ENCODE assay signal across 1 cellular context in the genomic region with DNA sequence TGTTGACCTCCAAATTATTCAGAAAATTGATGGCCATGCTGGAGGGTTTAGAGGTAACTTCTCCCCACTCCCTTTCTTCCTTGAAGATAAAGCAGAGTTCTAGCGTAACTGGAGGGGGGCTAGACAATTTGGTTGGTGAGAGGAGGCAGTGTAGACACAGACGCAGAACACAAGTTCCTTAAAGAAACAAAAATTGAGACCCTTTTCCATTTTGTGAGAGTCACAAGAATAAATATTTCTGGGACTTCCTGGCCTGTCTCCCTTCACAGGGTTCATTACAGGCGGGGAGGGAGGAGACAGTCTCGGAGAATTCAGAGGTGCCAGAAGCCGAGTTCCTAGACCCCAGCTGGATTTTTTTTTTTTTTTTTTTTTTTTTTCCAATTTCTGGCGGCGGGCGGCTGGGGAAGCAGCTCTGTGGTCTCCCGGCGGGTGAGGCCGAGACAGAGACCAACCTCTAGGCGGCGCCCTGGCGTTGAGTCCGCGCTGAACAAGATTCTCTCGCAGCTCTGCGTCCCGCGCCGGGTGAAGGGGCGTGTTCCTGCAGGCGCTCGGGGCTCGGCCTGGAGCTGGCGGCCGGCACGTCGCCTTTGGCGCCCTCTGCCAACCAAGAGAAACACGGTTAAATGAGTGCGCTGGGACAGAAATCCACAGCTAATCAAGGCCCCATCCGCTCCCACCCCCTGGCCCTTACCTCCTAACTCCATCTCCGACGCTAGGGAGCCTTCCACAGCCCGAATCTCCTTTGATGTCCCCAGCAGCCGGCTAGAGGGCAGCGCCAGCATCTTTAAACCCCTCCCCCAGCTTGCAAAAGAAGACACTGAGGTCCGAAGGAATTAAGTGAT.
TF ChIP-seq lines count a peak whose summit lies in the region.

No MANE protein-coding gene starts in this region.

TF ChIP-seq in HepG2, 621 proteins besides CTCF, POLR2A, EP300 and RAD21 (continued from another document and continues in another):
- TF ChIP-seq, protein P1, sequence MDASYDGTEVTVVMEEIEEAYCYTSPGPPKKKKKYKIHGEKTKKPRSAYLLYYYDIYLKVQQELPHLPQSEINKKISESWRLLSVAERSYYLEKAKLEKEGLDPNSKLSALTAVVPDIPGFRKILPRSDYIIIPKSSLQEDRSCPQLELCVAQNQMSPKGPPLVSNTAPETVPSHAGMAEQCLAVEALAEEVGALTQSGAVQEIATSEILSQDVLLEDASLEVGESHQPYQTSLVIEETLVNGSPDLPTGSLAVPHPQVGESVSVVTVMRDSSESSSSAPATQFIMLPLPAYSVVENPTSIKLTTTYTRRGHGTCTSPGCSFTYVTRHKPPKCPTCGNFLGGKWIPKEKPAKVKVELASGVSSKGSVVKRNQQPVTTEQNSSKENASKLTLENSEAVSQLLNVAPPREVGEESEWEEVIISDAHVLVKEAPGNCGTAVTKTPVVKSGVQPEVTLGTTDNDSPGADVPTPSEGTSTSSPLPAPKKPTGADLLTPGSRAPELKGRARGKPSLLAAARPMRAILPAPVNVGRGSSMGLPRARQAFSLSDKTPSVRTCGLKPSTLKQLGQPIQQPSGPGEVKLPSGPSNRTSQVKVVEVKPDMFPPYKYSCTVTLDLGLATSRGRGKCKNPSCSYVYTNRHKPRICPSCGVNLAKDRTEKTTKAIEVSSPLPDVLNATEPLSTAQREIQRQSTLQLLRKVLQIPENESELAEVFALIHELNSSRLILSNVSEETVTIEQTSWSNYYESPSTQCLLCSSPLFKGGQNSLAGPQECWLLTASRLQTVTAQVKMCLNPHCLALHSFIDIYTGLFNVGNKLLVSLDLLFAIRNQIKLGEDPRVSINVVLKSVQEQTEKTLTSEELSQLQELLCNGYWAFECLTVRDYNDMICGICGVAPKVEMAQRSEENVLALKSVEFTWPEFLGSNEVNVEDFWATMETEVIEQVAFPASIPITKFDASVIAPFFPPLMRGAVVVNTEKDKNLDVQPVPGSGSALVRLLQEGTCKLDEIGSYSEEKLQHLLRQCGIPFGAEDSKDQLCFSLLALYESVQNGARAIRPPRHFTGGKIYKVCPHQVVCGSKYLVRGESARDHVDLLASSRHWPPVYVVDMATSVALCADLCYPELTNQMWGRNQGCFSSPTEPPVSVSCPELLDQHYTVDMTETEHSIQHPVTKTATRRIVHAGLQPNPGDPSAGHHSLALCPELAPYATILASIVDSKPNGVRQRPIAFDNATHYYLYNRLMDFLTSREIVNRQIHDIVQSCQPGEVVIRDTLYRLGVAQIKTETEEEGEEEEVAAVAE (CRISPR knock-in tag; IDR thresholded peaks at IDR 0.05; ENCODE audit: borderline replicate concordance): 0 out of 2 replicates have a peak, but pooled peaks have one; percentile 59
- peak; percentile 49; the same call in 1 of the 2 replicates for TF ChIP-seq ZBTB7B (CRISPR knock-in tag; IDR thresholded peaks at IDR 0.05)
- TF ChIP-seq, protein P2, sequence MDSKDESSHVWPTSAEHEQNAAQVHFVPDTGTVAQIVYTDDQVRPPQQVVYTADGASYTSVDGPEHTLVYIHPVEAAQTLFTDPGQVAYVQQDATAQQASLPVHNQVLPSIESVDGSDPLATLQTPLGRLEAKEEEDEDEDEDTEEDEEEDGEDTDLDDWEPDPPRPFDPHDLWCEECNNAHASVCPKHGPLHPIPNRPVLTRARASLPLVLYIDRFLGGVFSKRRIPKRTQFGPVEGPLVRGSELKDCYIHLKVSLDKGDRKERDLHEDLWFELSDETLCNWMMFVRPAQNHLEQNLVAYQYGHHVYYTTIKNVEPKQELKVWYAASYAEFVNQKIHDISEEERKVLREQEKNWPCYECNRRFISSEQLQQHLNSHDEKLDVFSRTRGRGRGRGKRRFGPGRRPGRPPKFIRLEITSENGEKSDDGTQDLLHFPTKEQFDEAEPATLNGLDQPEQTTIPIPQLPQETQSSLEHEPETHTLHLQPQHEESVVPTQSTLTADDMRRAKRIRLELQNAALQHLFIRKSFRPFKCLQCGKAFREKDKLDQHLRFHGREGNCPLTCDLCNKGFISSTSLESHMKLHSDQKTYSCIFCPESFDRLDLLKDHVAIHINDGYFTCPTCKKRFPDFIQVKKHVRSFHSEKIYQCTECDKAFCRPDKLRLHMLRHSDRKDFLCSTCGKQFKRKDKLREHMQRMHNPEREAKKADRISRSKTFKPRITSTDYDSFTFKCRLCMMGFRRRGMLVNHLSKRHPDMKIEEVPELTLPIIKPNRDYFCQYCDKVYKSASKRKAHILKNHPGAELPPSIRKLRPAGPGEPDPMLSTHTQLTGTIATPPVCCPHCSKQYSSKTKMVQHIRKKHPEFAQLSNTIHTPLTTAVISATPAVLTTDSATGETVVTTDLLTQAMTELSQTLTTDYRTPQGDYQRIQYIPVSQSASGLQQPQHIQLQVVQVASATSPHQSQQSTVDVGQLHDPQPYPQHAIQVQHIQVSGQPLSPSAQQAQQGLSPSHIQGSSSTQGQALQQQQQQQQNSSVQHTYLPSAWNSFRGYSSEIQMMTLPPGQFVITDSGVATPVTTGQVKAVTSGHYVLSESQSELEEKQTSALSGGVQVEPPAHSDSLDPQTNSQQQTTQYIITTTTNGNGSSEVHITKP (CRISPR knock-in tag; IDR thresholded peaks at IDR 0.05; ENCODE audit: low read depth): 0 out of 2 replicates have a peak, but pooled peaks have one; percentile 31
- TF ChIP-seq ZMYM3 (CRISPR knock-in tag; IDR thresholded peaks at IDR 0.05): peak; percentile 59
- TF ChIP-seq SALL2 (CRISPR knock-in tag; IDR thresholded peaks at IDR 0.05): peak; percentile 86
- no peak for TF ChIP-seq ZBTB3 (CRISPR knock-in tag; IDR thresholded peaks at IDR 0.05; ENCODE audit: borderline replicate concordance, low read depth)
- TF ChIP-seq, protein P3, sequence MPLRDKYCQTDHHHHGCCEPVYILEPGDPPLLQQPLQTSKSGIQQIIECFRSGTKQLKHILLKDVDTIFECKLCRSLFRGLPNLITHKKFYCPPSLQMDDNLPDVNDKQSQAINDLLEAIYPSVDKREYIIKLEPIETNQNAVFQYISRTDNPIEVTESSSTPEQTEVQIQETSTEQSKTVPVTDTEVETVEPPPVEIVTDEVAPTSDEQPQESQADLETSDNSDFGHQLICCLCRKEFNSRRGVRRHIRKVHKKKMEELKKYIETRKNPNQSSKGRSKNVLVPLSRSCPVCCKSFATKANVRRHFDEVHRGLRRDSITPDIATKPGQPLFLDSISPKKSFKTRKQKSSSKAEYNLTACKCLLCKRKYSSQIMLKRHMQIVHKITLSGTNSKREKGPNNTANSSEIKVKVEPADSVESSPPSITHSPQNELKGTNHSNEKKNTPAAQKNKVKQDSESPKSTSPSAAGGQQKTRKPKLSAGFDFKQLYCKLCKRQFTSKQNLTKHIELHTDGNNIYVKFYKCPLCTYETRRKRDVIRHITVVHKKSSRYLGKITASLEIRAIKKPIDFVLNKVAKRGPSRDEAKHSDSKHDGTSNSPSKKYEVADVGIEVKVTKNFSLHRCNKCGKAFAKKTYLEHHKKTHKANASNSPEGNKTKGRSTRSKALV (CRISPR knock-in tag; IDR thresholded peaks at IDR 0.05): peak; percentile 92
- TF ChIP-seq, protein P4, sequence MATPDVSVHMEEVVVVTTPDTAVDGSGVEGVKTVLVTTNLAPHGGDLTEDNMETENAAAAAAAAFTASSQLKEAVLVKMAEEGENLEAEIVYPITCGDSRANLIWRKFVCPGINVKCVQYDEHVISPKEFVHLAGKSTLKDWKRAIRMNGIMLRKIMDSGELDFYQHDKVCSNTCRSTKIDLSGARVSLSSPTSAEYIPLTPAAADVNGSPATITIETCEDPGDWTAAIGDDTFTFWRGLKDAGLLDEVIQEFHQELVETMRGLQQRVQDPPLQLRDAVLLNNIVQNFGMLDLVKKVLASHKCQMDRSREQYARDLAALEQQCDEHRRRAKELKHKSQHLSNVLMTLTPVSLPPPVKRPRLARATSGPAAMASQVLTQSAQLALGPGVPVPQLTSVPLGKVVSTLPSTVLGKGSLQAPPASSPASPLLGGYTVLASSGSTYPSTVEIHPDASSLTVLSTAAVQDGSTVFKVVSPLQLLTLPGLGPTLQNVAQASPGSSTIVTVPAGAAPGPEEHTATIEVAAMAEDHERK (CRISPR knock-in tag; IDR thresholded peaks at IDR 0.05; ENCODE audit: low read depth): no peak
- TF ChIP-seq, protein P5, sequence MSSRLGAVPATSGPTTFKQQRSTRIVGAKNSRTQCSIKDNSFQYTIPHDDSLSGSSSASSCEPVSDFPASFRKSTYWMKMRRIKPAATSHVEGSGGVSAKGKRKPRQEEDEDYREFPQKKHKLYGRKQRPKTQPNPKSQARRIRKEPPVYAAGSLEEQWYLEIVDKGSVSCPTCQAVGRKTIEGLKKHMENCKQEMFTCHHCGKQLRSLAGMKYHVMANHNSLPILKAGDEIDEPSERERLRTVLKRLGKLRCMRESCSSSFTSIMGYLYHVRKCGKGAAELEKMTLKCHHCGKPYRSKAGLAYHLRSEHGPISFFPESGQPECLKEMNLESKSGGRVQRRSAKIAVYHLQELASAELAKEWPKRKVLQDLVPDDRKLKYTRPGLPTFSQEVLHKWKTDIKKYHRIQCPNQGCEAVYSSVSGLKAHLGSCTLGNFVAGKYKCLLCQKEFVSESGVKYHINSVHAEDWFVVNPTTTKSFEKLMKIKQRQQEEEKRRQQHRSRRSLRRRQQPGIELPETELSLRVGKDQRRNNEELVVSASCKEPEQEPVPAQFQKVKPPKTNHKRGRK (CRISPR knock-in tag; IDR thresholded peaks at IDR 0.05): no peak
- TF ChIP-seq ZKSCAN5 (CRISPR knock-in tag; IDR thresholded peaks at IDR 0.05): peak; percentile 61; the same call in 1 of the 2 replicates
- 0 out of 2 replicates have a peak, but pooled peaks have one; percentile 62 for TF ChIP-seq ZNF136 (CRISPR knock-in tag; IDR thresholded peaks at IDR 0.05; ENCODE audit: low read depth)
- TF ChIP-seq NPAS2 (CRISPR knock-in tag; IDR thresholded peaks at IDR 0.05; ENCODE audit: borderline replicate concordance): no peak
- peak in 1 of 2 experiments; percentile 85; a peak in 2 of 4 replicates for TF ChIP-seq KLF16 (CRISPR knock-in tag; IDR thresholded peaks at IDR 0.05)
- TF ChIP-seq BRCA1 (CRISPR knock-in tag; IDR thresholded peaks at IDR 0.05): peak; percentile 47; the same call in 1 of the 2 replicates
- TF ChIP-seq NFKB2 (CRISPR knock-in tag; IDR thresholded peaks at IDR 0.05; ENCODE audit: borderline replicate concordance): peak; percentile 86; the same call in 1 of the 2 replicates
- TF ChIP-seq, protein P6, sequence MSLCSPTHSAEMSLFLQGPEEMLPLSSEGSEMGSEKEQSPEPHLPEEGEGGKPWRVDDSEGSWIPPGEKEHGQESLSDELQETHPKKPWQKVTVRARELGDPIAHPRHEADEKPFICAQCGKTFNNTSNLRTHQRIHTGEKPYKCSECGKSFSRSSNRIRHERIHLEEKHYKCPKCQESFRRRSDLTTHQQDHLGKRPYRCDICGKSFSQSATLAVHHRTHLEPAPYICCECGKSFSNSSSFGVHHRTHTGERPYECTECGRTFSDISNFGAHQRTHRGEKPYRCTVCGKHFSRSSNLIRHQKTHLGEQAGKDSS (CRISPR knock-in tag; IDR thresholded peaks at IDR 0.05; ENCODE audit: borderline replicate concordance, low read depth): peak; percentile 64; the same call in 1 of the 2 replicates
- no peak for TF ChIP-seq ZNF326 (CRISPR knock-in tag; IDR thresholded peaks at IDR 0.05; ENCODE audit: borderline replicate concordance)
- TF ChIP-seq, protein P7, sequence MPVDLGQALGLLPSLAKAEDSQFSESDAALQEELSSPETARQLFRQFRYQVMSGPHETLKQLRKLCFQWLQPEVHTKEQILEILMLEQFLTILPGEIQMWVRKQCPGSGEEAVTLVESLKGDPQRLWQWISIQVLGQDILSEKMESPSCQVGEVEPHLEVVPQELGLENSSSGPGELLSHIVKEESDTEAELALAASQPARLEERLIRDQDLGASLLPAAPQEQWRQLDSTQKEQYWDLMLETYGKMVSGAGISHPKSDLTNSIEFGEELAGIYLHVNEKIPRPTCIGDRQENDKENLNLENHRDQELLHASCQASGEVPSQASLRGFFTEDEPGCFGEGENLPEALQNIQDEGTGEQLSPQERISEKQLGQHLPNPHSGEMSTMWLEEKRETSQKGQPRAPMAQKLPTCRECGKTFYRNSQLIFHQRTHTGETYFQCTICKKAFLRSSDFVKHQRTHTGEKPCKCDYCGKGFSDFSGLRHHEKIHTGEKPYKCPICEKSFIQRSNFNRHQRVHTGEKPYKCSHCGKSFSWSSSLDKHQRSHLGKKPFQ (CRISPR knock-in tag; IDR thresholded peaks at IDR 0.05; ENCODE audit: insufficient replicate concordance): no peak
- no peak for TF ChIP-seq ZFP36L1 (CRISPR knock-in tag; IDR thresholded peaks at IDR 0.05)
- TF ChIP-seq HOXA5 (CRISPR knock-in tag; IDR thresholded peaks at IDR 0.05): peak; percentile 83
- TF ChIP-seq HNF4A (CRISPR knock-in tag; IDR thresholded peaks at IDR 0.05): 0 out of 2 replicates have a peak, but pooled peaks have one; percentile 8
- 0 out of 2 replicates have a peak, but pooled peaks have one; percentile 22 for TF ChIP-seq ZNF607 (CRISPR knock-in tag; IDR thresholded peaks at IDR 0.05; ENCODE audit: borderline replicate concordance)
- TF ChIP-seq, protein P8, sequence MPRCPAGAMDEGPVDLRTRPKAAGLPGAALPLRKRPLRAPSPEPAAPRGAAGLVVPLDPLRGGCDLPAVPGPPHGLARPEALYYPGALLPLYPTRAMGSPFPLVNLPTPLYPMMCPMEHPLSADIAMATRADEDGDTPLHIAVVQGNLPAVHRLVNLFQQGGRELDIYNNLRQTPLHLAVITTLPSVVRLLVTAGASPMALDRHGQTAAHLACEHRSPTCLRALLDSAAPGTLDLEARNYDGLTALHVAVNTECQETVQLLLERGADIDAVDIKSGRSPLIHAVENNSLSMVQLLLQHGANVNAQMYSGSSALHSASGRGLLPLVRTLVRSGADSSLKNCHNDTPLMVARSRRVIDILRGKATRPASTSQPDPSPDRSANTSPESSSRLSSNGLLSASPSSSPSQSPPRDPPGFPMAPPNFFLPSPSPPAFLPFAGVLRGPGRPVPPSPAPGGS (CRISPR knock-in tag; IDR thresholded peaks at IDR 0.05): no peak
- peak; percentile 67; the same call in 1 of the 2 replicates for TF ChIP-seq ZNF124 (CRISPR knock-in tag; IDR thresholded peaks at IDR 0.05)
- TF ChIP-seq, protein P9, sequence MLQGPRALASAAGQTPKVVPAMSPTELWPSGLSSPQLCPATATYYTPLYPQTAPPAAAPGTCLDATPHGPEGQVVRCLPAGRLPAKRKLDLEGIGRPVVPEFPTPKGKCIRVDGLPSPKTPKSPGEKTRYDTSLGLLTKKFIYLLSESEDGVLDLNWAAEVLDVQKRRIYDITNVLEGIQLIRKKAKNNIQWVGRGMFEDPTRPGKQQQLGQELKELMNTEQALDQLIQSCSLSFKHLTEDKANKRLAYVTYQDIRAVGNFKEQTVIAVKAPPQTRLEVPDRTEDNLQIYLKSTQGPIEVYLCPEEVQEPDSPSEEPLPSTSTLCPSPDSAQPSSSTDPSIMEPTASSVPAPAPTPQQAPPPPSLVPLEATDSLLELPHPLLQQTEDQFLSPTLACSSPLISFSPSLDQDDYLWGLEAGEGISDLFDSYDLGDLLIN (CRISPR knock-in tag; IDR thresholded peaks at IDR 0.05; ENCODE audit: borderline replicate concordance): no peak; the same call in 1 of the 2 replicates
- TF ChIP-seq, protein P10, sequence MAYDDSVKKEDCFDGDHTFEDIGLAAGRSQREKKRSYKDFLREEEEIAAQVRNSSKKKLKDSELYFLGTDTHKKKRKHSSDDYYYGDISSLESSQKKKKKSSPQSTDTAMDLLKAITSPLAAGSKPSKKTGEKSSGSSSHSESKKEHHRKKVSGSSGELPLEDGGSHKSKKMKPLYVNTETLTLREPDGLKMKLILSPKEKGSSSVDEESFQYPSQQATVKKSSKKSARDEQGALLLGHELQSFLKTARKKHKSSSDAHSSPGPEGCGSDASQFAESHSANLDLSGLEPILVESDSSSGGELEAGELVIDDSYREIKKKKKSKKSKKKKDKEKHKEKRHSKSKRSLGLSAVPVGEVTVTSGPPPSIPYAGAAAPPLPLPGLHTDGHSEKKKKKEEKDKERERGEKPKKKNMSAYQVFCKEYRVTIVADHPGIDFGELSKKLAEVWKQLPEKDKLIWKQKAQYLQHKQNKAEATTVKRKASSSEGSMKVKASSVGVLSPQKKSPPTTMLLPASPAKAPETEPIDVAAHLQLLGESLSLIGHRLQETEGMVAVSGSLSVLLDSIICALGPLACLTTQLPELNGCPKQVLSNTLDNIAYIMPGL (CRISPR knock-in tag; IDR thresholded peaks at IDR 0.05; ENCODE audit: borderline replicate concordance in 1 of 2, low read depth in 1 of 2): peak; percentile 90 to 95
- TF ChIP-seq RBFOX2 (IDR thresholded peaks at IDR 0.05; ENCODE audit: low read depth, low read length): no peak
- TF ChIP-seq AHR (CRISPR knock-in tag; IDR thresholded peaks at IDR 0.05): peak; percentile 49; the same call in 1 of the 2 replicates
